28 cellular contexts compared by ENCODE assay signal in the genomic region with DNA sequence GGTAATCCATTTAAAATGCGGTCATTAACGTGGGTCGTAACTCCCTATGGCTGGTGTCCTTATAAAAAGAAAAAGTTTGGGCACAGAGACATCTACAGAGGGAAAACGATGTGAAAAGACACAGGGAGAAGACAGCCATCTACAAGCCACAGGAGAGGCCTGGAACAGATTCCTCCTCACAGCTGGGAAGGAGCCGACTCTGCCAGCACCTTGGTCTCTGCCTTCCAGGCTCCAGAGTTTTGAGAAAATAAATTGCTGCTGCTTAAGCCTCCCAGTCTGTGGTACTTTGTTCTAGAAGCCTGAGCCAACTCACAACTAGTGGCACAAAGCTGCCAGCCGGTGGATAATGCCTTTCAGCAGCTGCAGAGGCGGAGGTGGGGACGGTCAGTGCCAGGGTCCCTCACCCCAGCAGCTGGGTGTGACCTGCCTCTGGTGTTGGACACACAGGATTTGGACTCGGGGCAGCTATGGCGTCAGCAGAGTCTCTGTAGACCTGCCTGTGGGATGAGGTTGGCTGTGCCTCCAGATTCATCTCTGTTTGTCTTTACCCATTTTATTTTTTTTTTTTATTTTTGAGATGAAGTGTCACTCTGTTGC.
A peak's percentile ranks its signal among the peaks of the same experiment; 100 is the strongest.
DNase-seq lines count a peak whose midpoint lies in the region; ATAC-seq and TF ChIP-seq lines count a peak whose summit lies in the region.
"Had no signal": no experiment of that assay in that cellular context is flagged by ENCODE, and none has a peak within 500 bp of the region (broad histone marks: within the 10 kb centered on the region; RNA-seq: fewer than 3 reads in every experiment).

No MANE protein-coding gene starts in this region.

- no peak overlapping the region for H3K27ac Mint-ChIP-seq in stimulated activated memory B cell treated with anti-CD40 and anti-IgM and Interleukin-4, amounts not matched to agents 10 μg/mL and 1 μg/mL and 100 μg/mL, for 72 hours
- H3K27ac Mint-ChIP-seq: activated CD4-positive, alpha-beta T cell treated with anti-CD3 and anti-CD28 coated beads, Interleukin-2, amount 10 ng/mL, durations not matched to agents 24 days and 14 days; effector memory CD8-positive, alpha-beta T cell; GM23338 had no signal

- intact Hi-C loops in esophagus muscularis mucosa (cut with DNase I) (no loop called here), sigmoid colon (cut with DNase I) (no loop called here)

- H3K27ac ChIP-seq in esophagus muscularis mucosa (replicated peaks in 1 of 4) (peak overlapping the region; percentile 50 to 67 (median 62)), sigmoid colon (peak overlapping the region; percentile 49 to 72 (median 56))
- H3K27ac ChIP-seq: tibial artery had no signal

- H3K4me3 ChIP-seq in AG10803 (ENCODE audit: low read length) (no peak overlapping the region), esophagus muscularis mucosa (no peak overlapping the region), sigmoid colon (no peak overlapping the region), H7 (ENCODE audit: insufficient read depth, low read depth, low read length) (no peak overlapping the region)
- H3K4me3 ChIP-seq: GM23338, tibial artery had no signal

- H3K36me3 Mint-ChIP-seq in stimulated activated memory B cell treated with anti-CD40 and anti-IgM and Interleukin-4, amounts not matched to agents 10 μg/mL and 1 μg/mL and 100 μg/mL, for 72 hours: no peaks in the 10 kb centered on the region

- TF ChIP-seq EP300 in esophagus muscularis mucosa (IDR thresholded peaks at IDR 0.05) (no peak), sigmoid colon (IDR thresholded peaks at IDR 0.05) (no peak)

- H3K4me1 ChIP-seq in esophagus muscularis mucosa: peaks cover 32 to 60% (median 53%) of the 10 kb centered on the region in 4 donors
- H3K4me1 ChIP-seq in sigmoid colon: peaks cover 0 to 50% (median 46%) of the 10 kb centered on the region in 4 donors

- TF ChIP-seq CTCF in AG10803 (conservative IDR thresholded peaks at IDR 0.05; ENCODE audit: low read length) (no peak), esophagus muscularis mucosa (IDR thresholded peaks at IDR 0.05) (no peak), sigmoid colon (IDR thresholded peaks at IDR 0.05) (no peak)

- H3K9me3 ChIP-seq in esophagus muscularis mucosa (no peaks in the 10 kb centered on the region), sigmoid colon (no peaks in the 10 kb centered on the region)
- H3K9me3 ChIP-seq: tibial artery had no signal

- ATAC-seq in stimulated activated memory B cell treated with anti-CD40 and anti-IgM and Interleukin-4, amounts not matched to agents 10 μg/mL and 1 μg/mL and 100 μg/mL, for 72 hours: no peak
- ATAC-seq: activated T-cell treated with anti-CD3 and anti-CD28 coated beads, Interleukin-2, amount 50 U/mL, for 4 hours; effector memory CD8-positive, alpha-beta T cell; GM23338; Panc1; stimulated activated naive CD8-positive, alpha-beta T cell treated with anti-CD3 and anti-CD28 coated beads, Interleukin-15, Interleukin-2, amounts not matched to agents 100 U/mL and 50 U/mL, for 24 hours had no signal

- WGBS in esophagus muscularis mucosa: 63% methylated on average over 8 of the region's 10 CpGs
- 86 to 87% methylated on average over 10 of the region's 10 CpGs for WGBS in sigmoid colon, 2 donors

- no peak for TF ChIP-seq POLR2A in esophagus muscularis mucosa (IDR thresholded peaks at IDR 0.05; ENCODE audit: low read depth)
- TF ChIP-seq POLR2A in sigmoid colon (IDR thresholded peaks at IDR 0.05): no peak

- H3K27me3 ChIP-seq in esophagus muscularis mucosa: no peaks in the 10 kb centered on the region
- no peaks in the 10 kb centered on the region for H3K27me3 ChIP-seq in sigmoid colon
- H3K27me3 ChIP-seq in H7 (ENCODE audit: control insufficient read depth, insufficient read depth, low read length): no peaks in the 10 kb centered on the region
- H3K27me3 ChIP-seq: tibial artery had no signal

- H3K9me3 Mint-ChIP-seq in stimulated activated memory B cell treated with anti-CD40 and anti-IgM and Interleukin-4, amounts not matched to agents 10 μg/mL and 1 μg/mL and 100 μg/mL, for 72 hours: peaks cover 12% of the 10 kb centered on the region

- H3K4me3 Mint-ChIP-seq in stimulated activated memory B cell treated with anti-CD40 and anti-IgM and Interleukin-4, amounts not matched to agents 10 μg/mL and 1 μg/mL and 100 μg/mL, for 72 hours: no peak overlapping the region
- H3K4me3 Mint-ChIP-seq: activated CD4-positive, alpha-beta T cell treated with anti-CD3 and anti-CD28 coated beads, Interleukin-2, amount 10 ng/mL, durations not matched to agents 24 days and 14 days; activated T-cell treated with anti-CD3 and anti-CD28 coated beads, Interleukin-2, amount 50 U/mL, for 4 hours; CD4-positive, alpha-beta memory T cell; effector memory CD8-positive, alpha-beta T cell; GM23338 had no signal

- peaks cover 15% of the 10 kb centered on the region for H3K4me1 Mint-ChIP-seq in stimulated activated memory B cell treated with anti-CD40 and anti-IgM and Interleukin-4, amounts not matched to agents 10 μg/mL and 1 μg/mL and 100 μg/mL, for 72 hours

- H3K36me3 ChIP-seq in esophagus muscularis mucosa: no peaks in the 10 kb centered on the region
- H3K36me3 ChIP-seq in sigmoid colon: no peaks in the 10 kb centered on the region
- H3K36me3 ChIP-seq in H7 (replicated peaks; ENCODE audit: control insufficient read depth, insufficient read depth, low read length): no peaks in the 10 kb centered on the region
- H3K36me3 ChIP-seq: tibial artery had no signal

- peaks cover 20% of the 10 kb centered on the region for H3K27me3 Mint-ChIP-seq in stimulated activated memory B cell treated with anti-CD40 and anti-IgM and Interleukin-4, amounts not matched to agents 10 μg/mL and 1 μg/mL and 100 μg/mL, for 72 hours
- H3K27me3 Mint-ChIP-seq: CD4-positive, alpha-beta memory T cell had no signal

- peak; percentile 28 for DNase-seq in AG10803 (ENCODE audit: low read depth)
- no peak for DNase-seq in esophagus muscularis mucosa (ENCODE audit: extremely low spot score)
- peak; percentile 30 for DNase-seq in medulla oblongata (ENCODE audit: extremely low spot score)
- no peak for DNase-seq in sigmoid colon
- DNase-seq in HuH-7.5 (ENCODE audit: low spot score): no peak
- DNase-seq in SK-N-DZ (ENCODE audit: low spot score): no peak
- DNase-seq in H7: no peak
- DNase-seq: activated CD4-positive, alpha-beta T cell treated with anti-CD3 and anti-CD28 coated beads, Interleukin-2, amount 10 ng/mL, durations not matched to agents 24 days and 14 days; activated T-cell treated with anti-CD3 and anti-CD28 coated beads, Interleukin-2, amount 50 U/mL, for 4 hours; CD4-positive, alpha-beta memory T cell; effector memory CD8-positive, alpha-beta T cell; foreskin melanocyte; hippocampal formation; left cardiac atrium; mesendoderm; NCI-H1105 treated with DMSO at 0.1 percent for 48 hours; NCI-H2029; NCI-H526 treated with DMSO at 0.1 percent for 48 hours; occipital lobe; retina; SIG-M5; stimulated activated naive CD8-positive, alpha-beta T cell treated with anti-CD3 and anti-CD28 coated beads, Interleukin-15, Interleukin-2, amounts not matched to agents 100 U/mL and 50 U/mL, for 24 hours; SW 1271; T-helper 9 cell; tibial artery had no signal

Comparison
In these comparisons a context has a peak if more than half of its experiments do, and no peak if none do; other contexts are left out.
1. DNase-seq: peak in AG10803 (single experiment) and medulla oblongata (single experiment); none in esophagus muscularis mucosa (single experiment), sigmoid colon (single experiment), HuH-7.5 (single experiment), SK-N-DZ (single experiment) and H7 (single experiment).